6 cellular contexts compared by ENCODE assay signal in the genomic region with DNA sequence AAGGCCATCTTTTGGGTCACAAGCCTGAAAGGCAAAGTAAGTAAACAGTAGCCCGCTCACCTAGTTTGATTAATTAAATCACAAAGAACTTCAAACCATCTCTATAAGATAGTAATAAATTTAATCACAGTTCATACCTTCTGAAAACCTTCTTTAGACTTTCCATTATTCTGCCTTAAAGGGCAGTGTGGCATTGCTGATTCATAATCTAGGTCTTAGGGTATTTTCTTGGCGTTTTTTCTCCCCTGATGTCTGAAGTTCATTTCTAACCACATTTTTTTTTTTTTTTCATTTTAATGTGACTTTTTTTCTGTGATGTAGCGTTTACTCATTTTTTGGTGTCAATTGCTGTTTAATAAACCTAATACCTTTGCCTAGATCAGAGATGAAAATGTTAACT. TPM values are rescaled to one million over a fixed set of nuclear protein-coding genes. Genes with fewer than 3 reads are reported as not detected.
"Had no signal": no experiment of that assay in that cellular context is flagged by ENCODE, and none has a peak within 500 bp of the region (broad histone marks: within the 10 kb centered on the region; RNA-seq: fewer than 3 reads in every experiment).

No MANE protein-coding gene starts in this region.

- H3K9me3 Mint-ChIP-seq: IgD-negative memory B cell had no signal

- H3K27me3 Mint-ChIP-seq: IgD-negative memory B cell had no signal

- ATAC-seq: HepG2, K562 had no signal

- H3K4me1 Mint-ChIP-seq: IgD-negative memory B cell had no signal

- H3K4me3 ChIP-seq: K562 had no signal

- H3K27ac ChIP-seq: HL-60 had no signal

- H3K27ac Mint-ChIP-seq: IgD-negative memory B cell had no signal

- DNase-seq: IMR-90 had no signal

RNA-seq across cellular contexts. Expression of gene LOXL4, which starts 27.5 kb away (rescaled TPM):
- total RNA-seq: HT1080 had no signal
